Comparison of ENCODE assay signal across 40 cellular contexts in the genomic region with DNA sequence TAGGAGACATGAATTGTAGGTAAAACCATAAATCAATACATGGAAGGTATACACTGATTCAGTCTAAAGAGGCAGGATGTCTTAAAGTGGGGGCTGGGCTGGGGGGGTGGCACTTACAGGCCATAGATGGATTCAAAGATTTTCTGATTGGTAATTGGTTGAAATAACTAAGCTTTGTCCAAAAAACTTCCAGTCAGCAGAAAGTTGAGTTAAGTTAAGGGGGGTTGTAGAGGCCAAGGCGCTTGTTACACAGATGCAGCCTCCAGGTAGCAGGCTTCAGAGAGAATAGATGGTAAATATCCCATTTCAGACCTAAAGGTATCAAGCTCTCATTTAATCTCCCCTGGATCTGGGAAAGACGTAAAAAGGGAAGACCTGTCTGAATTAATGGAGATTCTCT.
"Had no signal": no experiment of that assay in that cellular context is flagged by ENCODE, and none has a peak within 500 bp of the region (broad histone marks: within the 10 kb centered on the region; RNA-seq: fewer than 3 reads in every experiment).

No MANE protein-coding gene starts in this region.

- H3K27me3 Mint-ChIP-seq: activated naive CD4-positive, alpha-beta T cell treated with anti-CD3 and anti-CD28 coated beads, Interleukin-2, amount 10 ng/mL, durations not matched to agents 7 days and 5 days; activated naive CD4-positive, alpha-beta T cell treated with anti-CD3 and anti-CD28 coated beads, Interleukin-2, amount 50 U/mL, for 24 hours; activated naive CD8-positive, alpha-beta T cell; activated naive CD8-positive, alpha-beta T cell treated with anti-CD3 and anti-CD28 coated beads for 36 hours; activated naive CD8-positive, alpha-beta T cell treated with anti-CD3 and anti-CD28 coated beads, Interleukin-2, amount 10 ng/mL, durations not matched to agents 7 days and 5 days; activated naive CD8-positive, alpha-beta T cell treated with anti-CD3 and anti-CD28 coated beads, Interleukin-2, amount 50 U/mL, for 24 hours; activated T-cell treated with anti-CD3 and anti-CD28 coated beads, Interleukin-2, amount 50 U/mL, for 24 hours; activated T-helper 17 cell treated with anti-CD3 and anti-CD28 coated beads, Interleukin-2, amount 50 U/mL, for 72 hours; central memory CD8-positive, alpha-beta T cell had no signal

- H3K4me3 Mint-ChIP-seq: activated naive CD4-positive, alpha-beta T cell treated with anti-CD3 and anti-CD28 coated beads for 36 hours; activated naive CD4-positive, alpha-beta T cell treated with anti-CD3 and anti-CD28 coated beads, Interleukin-2, amount 10 ng/mL, durations not matched to agents 7 days and 5 days; activated naive CD4-positive, alpha-beta T cell treated with anti-CD3 and anti-CD28 coated beads, Interleukin-2, amount 50 U/mL, for 24 hours; activated naive CD8-positive, alpha-beta T cell; activated naive CD8-positive, alpha-beta T cell treated with anti-CD3 and anti-CD28 coated beads for 36 hours; activated naive CD8-positive, alpha-beta T cell treated with anti-CD3 and anti-CD28 coated beads, Interleukin-2, amount 10 ng/mL, durations not matched to agents 7 days and 5 days; activated naive CD8-positive, alpha-beta T cell treated with anti-CD3 and anti-CD28 coated beads, Interleukin-2, amount 50 U/mL, for 24 hours; activated T-cell treated with anti-CD3 and anti-CD28 coated beads, Interleukin-2, amount 50 U/mL, for 24 hours; activated T-cell treated with anti-CD3 and anti-CD28 coated beads, Interleukin-2, amount 50 U/mL, for 4 hours; activated T-cell treated with anti-CD3 and anti-CD28 coated beads, Interleukin-2, amount 50 U/mL, for 72 hours; activated T-helper 1 cell treated with anti-CD3 and anti-CD28 coated beads, Interleukin-12 subunit alpha, Interleukin-12 subunit beta, Interleukin-2, Interleukin-4 antibody, amounts not matched to agents 30 ng/mL and 10 ng/mL and 1 ng/mL, durations not matched to agents 14 hours and 24 hours and 36 hours; activated T-helper 17 cell treated with anti-CD3 and anti-CD28 coated beads, Interleukin-2, amount 50 U/mL, for 72 hours; brain; central memory CD8-positive, alpha-beta T cell had no signal

- DNase-seq: activated effector memory CD4-positive, alpha-beta T cell treated with anti-CD3 and anti-CD28 coated beads, Interleukin-2, amount 50 U/mL, for 16 hours; activated effector memory CD4-positive, alpha-beta T cell treated with Interleukin-2 at 50 U/mL for 16 hours; activated gamma-delta T cell; activated gamma-delta T cell treated with Interleukin-2 at 50 U/mL for 16 hours; activated naive CD4-positive, alpha-beta T cell; activated naive CD4-positive, alpha-beta T cell treated with anti-CD3 and anti-CD28 coated beads for 36 hours; activated naive CD4-positive, alpha-beta T cell treated with anti-CD3 and anti-CD28 coated beads, Interleukin-2, amount 10 ng/mL, durations not matched to agents 7 days and 5 days; activated naive CD4-positive, alpha-beta T cell treated with anti-CD3 and anti-CD28 coated beads, Interleukin-2, amount 50 U/mL, for 16 hours; activated naive CD4-positive, alpha-beta T cell treated with Interleukin-2 at 50 U/mL for 16 hours; activated naive CD8-positive, alpha-beta T cell treated with anti-CD3 and anti-CD28 coated beads for 36 hours; activated naive CD8-positive, alpha-beta T cell treated with anti-CD3 and anti-CD28 coated beads, Interleukin-2, amount 10 ng/mL, durations not matched to agents 7 days and 5 days; activated naive CD8-positive, alpha-beta T cell treated with anti-CD3 and anti-CD28 coated beads, Interleukin-2, amount 50 U/mL, for 24 hours; activated T-cell treated with anti-CD3 and anti-CD28 coated beads, Interleukin-2, amount 50 U/mL, for 1 hour; activated T-cell treated with anti-CD3 and anti-CD28 coated beads, Interleukin-2, amount 50 U/mL, for 24 hours; activated T-cell treated with anti-CD3 and anti-CD28 coated beads, Interleukin-2, amount 50 U/mL, for 4 hours; activated T-cell treated with anti-CD3 and anti-CD28 coated beads, Interleukin-2, amount 50 U/mL, for 48 hours; activated T-cell treated with anti-CD3 and anti-CD28 coated beads, Interleukin-2, amount 50 U/mL, for 72 hours; adrenal gland; amniotic stem cell; amygdala; anterior cingulate cortex; aorta; body of pancreas; brain microvascular endothelial cell; caudate nucleus; central memory CD4-positive, alpha-beta T cell; cerebellar nuclear complex had no signal

- H3K36me3 ChIP-seq: adrenal gland, ascending aorta, brain microvascular endothelial cell, breast epithelium, cardiac muscle cell had no signal

- H3K9me3 ChIP-seq: ascending aorta, body of pancreas, breast epithelium had no signal

- FAIRE-seq: astrocyte, bronchial epithelial cell had no signal

- H3K36me3 Mint-ChIP-seq: activated naive CD4-positive, alpha-beta T cell treated with anti-CD3 and anti-CD28 coated beads, Interleukin-2, amount 10 ng/mL, durations not matched to agents 7 days and 5 days; activated naive CD4-positive, alpha-beta T cell treated with anti-CD3 and anti-CD28 coated beads, Interleukin-2, amount 50 U/mL, for 24 hours; activated naive CD4-positive, alpha-beta T cell treated with anti-CD3 and anti-CD28 coated beads, Interleukin-2, amount 50 U/mL, for 72 hours; activated naive CD8-positive, alpha-beta T cell; activated naive CD8-positive, alpha-beta T cell treated with anti-CD3 and anti-CD28 coated beads for 36 hours; activated naive CD8-positive, alpha-beta T cell treated with anti-CD3 and anti-CD28 coated beads, Interleukin-2, amount 10 ng/mL, durations not matched to agents 7 days and 5 days; brain had no signal

- H3K27me3 ChIP-seq: adrenal gland, ascending aorta, body of pancreas, brain microvascular endothelial cell, breast epithelium, cardiac muscle cell had no signal

- H3K27ac ChIP-seq: adrenal gland, ascending aorta, body of pancreas, brain microvascular endothelial cell, breast epithelium, cardiac muscle cell had no signal

- H3K27ac Mint-ChIP-seq: activated naive CD4-positive, alpha-beta T cell treated with anti-CD3 and anti-CD28 coated beads for 36 hours; activated naive CD4-positive, alpha-beta T cell treated with anti-CD3 and anti-CD28 coated beads, Interleukin-2, amount 10 ng/mL, durations not matched to agents 7 days and 5 days; activated naive CD4-positive, alpha-beta T cell treated with anti-CD3 and anti-CD28 coated beads, Interleukin-2, amount 50 U/mL, for 24 hours; activated naive CD4-positive, alpha-beta T cell treated with anti-CD3 and anti-CD28 coated beads, Interleukin-2, amount 50 U/mL, for 72 hours; activated naive CD8-positive, alpha-beta T cell; activated naive CD8-positive, alpha-beta T cell treated with anti-CD3 and anti-CD28 coated beads for 36 hours; activated naive CD8-positive, alpha-beta T cell treated with anti-CD3 and anti-CD28 coated beads, Interleukin-2, amount 10 ng/mL, durations not matched to agents 7 days and 5 days; activated naive CD8-positive, alpha-beta T cell treated with anti-CD3 and anti-CD28 coated beads, Interleukin-2, amount 50 U/mL, for 24 hours; activated T-cell treated with anti-CD3 and anti-CD28 coated beads, Interleukin-2, amount 50 U/mL, for 24 hours; activated T-cell treated with anti-CD3 and anti-CD28 coated beads, Interleukin-2, amount 50 U/mL, for 72 hours; activated T-helper 1 cell treated with anti-CD3 and anti-CD28 coated beads, Interleukin-12 subunit alpha, Interleukin-12 subunit beta, Interleukin-2, Interleukin-4 antibody, amounts not matched to agents 30 ng/mL and 10 ng/mL and 1 ng/mL, durations not matched to agents 14 hours and 24 hours and 36 hours; activated T-helper 17 cell treated with anti-CD3 and anti-CD28 coated beads, Interleukin-2, amount 50 U/mL, for 72 hours; activated T-helper 2 cell treated with anti-CD3 and anti-CD28 coated beads, Interferon-gamma antibody, Interleukin-2, Interleukin-4, amounts not matched to agents 10 μg/mL and 5 μg/mL and 100 μg/mL, durations not matched to agents 14 hours and 24 hours and 36 hours; brain had no signal

- ATAC-seq: activated naive CD4-positive, alpha-beta T cell treated with anti-CD3 and anti-CD28 coated beads, Interleukin-2, amount 50 U/mL, for 72 hours; activated naive CD8-positive, alpha-beta T cell treated with anti-CD3 and anti-CD28 coated beads, Interleukin-2, amount 50 U/mL, for 24 hours; activated T-cell treated with anti-CD3 and anti-CD28 coated beads, Interleukin-2, amount 50 U/mL, for 4 hours; activated T-cell treated with anti-CD3 and anti-CD28 coated beads, Interleukin-2, amount 50 U/mL, for 72 hours; activated T-helper 17 cell treated with anti-CD3 and anti-CD28 coated beads, Interleukin-2, amount 50 U/mL, for 72 hours; body of pancreas had no signal

- H3K4me1 Mint-ChIP-seq: activated naive CD4-positive, alpha-beta T cell treated with anti-CD3 and anti-CD28 coated beads, Interleukin-2, amount 10 ng/mL, durations not matched to agents 7 days and 5 days; activated naive CD4-positive, alpha-beta T cell treated with anti-CD3 and anti-CD28 coated beads, Interleukin-2, amount 50 U/mL, for 24 hours; activated naive CD8-positive, alpha-beta T cell treated with anti-CD3 and anti-CD28 coated beads for 36 hours; activated naive CD8-positive, alpha-beta T cell treated with anti-CD3 and anti-CD28 coated beads, Interleukin-2, amount 10 ng/mL, durations not matched to agents 7 days and 5 days; activated naive CD8-positive, alpha-beta T cell treated with anti-CD3 and anti-CD28 coated beads, Interleukin-2, amount 50 U/mL, for 24 hours; activated T-helper 17 cell treated with anti-CD3 and anti-CD28 coated beads, Interleukin-2, amount 50 U/mL, for 72 hours; brain; central memory CD8-positive, alpha-beta T cell had no signal

- H3K4me3 ChIP-seq: adrenal gland, ascending aorta, body of pancreas, breast epithelium, cardiac muscle cell had no signal

- H3K4me1 ChIP-seq: adrenal gland, ascending aorta, body of pancreas, breast epithelium had no signal

- H3K9me3 Mint-ChIP-seq: activated naive CD8-positive, alpha-beta T cell treated with anti-CD3 and anti-CD28 coated beads, Interleukin-2, amount 10 ng/mL, durations not matched to agents 7 days and 5 days had no signal
